32 cellular contexts compared by ENCODE assay signal in genomic region chr19:10831980-10832658, GRCh38. TPM values are rescaled to one million over a fixed set of nuclear protein-coding genes. Genes with fewer than 3 reads are reported as not detected.
DNase-seq lines count a peak whose midpoint lies in the region; ATAC-seq and TF ChIP-seq lines count a peak whose summit lies in the region.
"Had no signal": no experiment of that assay in that cellular context is flagged by ENCODE, and none has a peak within 500 bp of the region (broad histone marks: within the 10 kb centered on the region; RNA-seq: fewer than 3 reads in every experiment).

No MANE protein-coding gene starts in this region.

- POLR2A ChIA-PET in activated CD8-positive, alpha-beta T cell treated with anti-CD3 and anti-CD28 coated beads, Interleukin-2, amount 10 ng/mL, durations not matched to agents 7 days and 5 days (lab: Charles Lee): no interaction called here
- POLR2A ChIA-PET in activated CD8-positive, alpha-beta T cell treated with anti-CD3 and anti-CD28 coated beads for 36 hours (lab: Charles Lee): interaction anchor here (0.8 to 1.1 kb wide), 3 partner anchors 11 to 123 kb away, joined by 3 read pairs; no protein-coding TSS in a partner anchor

- H3K4me1 ChIP-seq in endodermal cell (ENCODE audit: control insufficient read depth, insufficient read depth, low read length): no peaks in the 10 kb centered on the region
- H3K4me1 ChIP-seq in osteoblast (ENCODE audit: insufficient read depth, low read length): peaks cover 13% of the 10 kb centered on the region
- H3K4me1 ChIP-seq: breast epithelium, colonic mucosa had no signal

- ATAC-seq in activated CD8-positive, alpha-beta T cell treated with anti-CD3 and anti-CD28 coated beads, Interleukin-2, amount 10 ng/mL, durations not matched to agents 7 days and 5 days: no peak
- ATAC-seq in activated CD8-positive, alpha-beta T cell treated with anti-CD3 and anti-CD28 coated beads for 36 hours: no peak
- ATAC-seq in GM18867 (IDR thresholded peaks at IDR 0.05; ENCODE audit: unreplicated experiment) (no peak), HG02623 (IDR thresholded peaks at IDR 0.05; ENCODE audit: unreplicated experiment) (no peak)
- ATAC-seq: GM23338 had no signal

- H4K20me1 ChIP-seq in osteoblast (ENCODE audit: insufficient read depth, low read length): peaks cover 2% of the 10 kb centered on the region

- CTCF ChIA-PET in activated CD8-positive, alpha-beta T cell treated with anti-CD3 and anti-CD28 coated beads, Interleukin-2, amount 10 ng/mL, durations not matched to agents 7 days and 5 days (lab: Charles Lee): no interaction called here
- CTCF ChIA-PET in activated CD8-positive, alpha-beta T cell treated with anti-CD3 and anti-CD28 coated beads for 36 hours (lab: Charles Lee): interaction anchor here (1.3 kb wide), 1 partner anchor 32 kb away, joined by 3 read pairs; no protein-coding TSS in a partner anchor

- H3K36me3 Mint-ChIP-seq in activated CD8-positive, alpha-beta T cell treated with anti-CD3 and anti-CD28 coated beads, Interleukin-2, amount 10 ng/mL, durations not matched to agents 7 days and 5 days (ENCODE audit: low read depth): peaks cover 24% of the 10 kb centered on the region
- H3K36me3 Mint-ChIP-seq in activated CD8-positive, alpha-beta T cell treated with anti-CD3 and anti-CD28 coated beads for 36 hours (ENCODE audit: low read depth): peaks cover 15% of the 10 kb centered on the region
- peaks cover 18% of the 10 kb centered on the region for H3K36me3 Mint-ChIP-seq in endodermal cell (ENCODE audit: low read depth)

- H3K4me3 ChIP-seq in endodermal cell (ENCODE audit: low read length) (no peak overlapping the region), osteoblast (ENCODE audit: insufficient read depth, low read length) (no peak overlapping the region)
- H3K4me3 ChIP-seq: breast epithelium, colonic mucosa, GM23338, MG63, sigmoid colon had no signal

- peaks cover 9% of the 10 kb centered on the region for H3K9me3 Mint-ChIP-seq in activated CD8-positive, alpha-beta T cell treated with anti-CD3 and anti-CD28 coated beads, Interleukin-2, amount 10 ng/mL, durations not matched to agents 7 days and 5 days (ENCODE audit: insufficient read depth)
- peaks cover 10% of the 10 kb centered on the region for H3K9me3 Mint-ChIP-seq in activated CD8-positive, alpha-beta T cell treated with anti-CD3 and anti-CD28 coated beads for 36 hours
- H3K9me3 Mint-ChIP-seq in endodermal cell: peaks cover 10% of the 10 kb centered on the region
- H3K9me3 Mint-ChIP-seq: activated naive CD4-positive, alpha-beta T cell treated with anti-CD3 and anti-CD28 coated beads, Interleukin-2, amount 50 U/mL, for 24 hours had no signal

- peak overlapping the region; percentile 49 for H3K27ac Mint-ChIP-seq in activated CD8-positive, alpha-beta T cell treated with anti-CD3 and anti-CD28 coated beads, Interleukin-2, amount 10 ng/mL, durations not matched to agents 7 days and 5 days
- H3K27ac Mint-ChIP-seq in activated CD8-positive, alpha-beta T cell treated with anti-CD3 and anti-CD28 coated beads for 36 hours: no peak overlapping the region
- H3K27ac Mint-ChIP-seq in endodermal cell: no peak overlapping the region
- H3K27ac Mint-ChIP-seq: activated CD4-positive, alpha-beta memory T cell treated with anti-CD3 and anti-CD28 coated beads, Interleukin-2, amount 10 ng/mL, durations not matched to agents 7 days and 5 days; activated naive CD4-positive, alpha-beta T cell treated with anti-CD3 and anti-CD28 coated beads, Interleukin-2, amount 50 U/mL, for 24 hours; activated T-helper 2 cell treated with anti-CD3 and anti-CD28 coated beads, Interferon-gamma antibody, Interleukin-2, Interleukin-4, amounts not matched to agents 10 μg/mL and 5 μg/mL and 100 μg/mL, durations not matched to agents 14 hours and 24 hours and 36 hours; GM23338; T-helper 2 cell treated with Interferon-gamma antibody and Interleukin-4, amounts not matched to agents 5 μg/mL and 100 μg/mL, for 36 hours had no signal

- peaks cover 16% of the 10 kb centered on the region for H3K4me1 Mint-ChIP-seq in activated CD8-positive, alpha-beta T cell treated with anti-CD3 and anti-CD28 coated beads, Interleukin-2, amount 10 ng/mL, durations not matched to agents 7 days and 5 days (ENCODE audit: low read depth)
- H3K4me1 Mint-ChIP-seq in activated CD8-positive, alpha-beta T cell treated with anti-CD3 and anti-CD28 coated beads for 36 hours (ENCODE audit: low read depth): peaks cover 14% of the 10 kb centered on the region
- H3K4me1 Mint-ChIP-seq in endodermal cell: no peaks in the 10 kb centered on the region
- H3K4me1 Mint-ChIP-seq: GM23338 had no signal

- no peak for DNase-seq in activated CD8-positive, alpha-beta T cell treated with anti-CD3 and anti-CD28 coated beads, Interleukin-2, amount 10 ng/mL, durations not matched to agents 7 days and 5 days
- no peak for DNase-seq in activated CD8-positive, alpha-beta T cell treated with anti-CD3 and anti-CD28 coated beads for 36 hours
- peak; percentile 2 for DNase-seq in GM20000 (ENCODE audit: low spot score)
- DNase-seq in endodermal cell: no peak
- peak; percentile 67 for DNase-seq in osteoblast (ENCODE audit: insufficient read length, low spot score, missing footprints)
- no peak for DNase-seq in NCI-H345 treated with DMSO at 0.1 percent for 48 hours (lab: John Stamatoyannopoulos, UW; ENCODE audit: unreplicated experiment)
- DNase-seq: 8988T; activated CD4-positive, alpha-beta memory T cell treated with anti-CD3 and anti-CD28 coated beads, Interleukin-2, amount 10 ng/mL, durations not matched to agents 7 days and 5 days; Calu3; colonic mucosa; DND-41; effector CD8-positive, alpha-beta T cell; GF-D8; hippocampal formation; KG1; MG63; NCI-H2029; SHP77 treated with DMSO at 0.1 percent for 48 hours; sigmoid colon; stimulated activated CD4-positive, alpha-beta T cell treated with anti-CD3 and anti-CD28 coated beads, Interleukin-4, amount 100 ng/mL, for 1 hour; substantia nigra had no signal

- H3K9me3 ChIP-seq in endodermal cell (ENCODE audit: control insufficient read depth, low read length): peaks cover 6% of the 10 kb centered on the region
- no peaks in the 10 kb centered on the region for H3K9me3 ChIP-seq in osteoblast (ENCODE audit: low read depth, low read length)
- H3K9me3 ChIP-seq: colonic mucosa had no signal

- no peak overlapping the region for H2AFZ ChIP-seq in osteoblast (ENCODE audit: low read length)
- H2AFZ ChIP-seq: GM23338 had no signal

- intact Hi-C loops in activated CD8-positive, alpha-beta T cell treated with anti-CD3 and anti-CD28 coated beads for 36 hours (cut with micrococcal nuclease): no loop called here

- H3K27me3 ChIP-seq in endodermal cell (ENCODE audit: control insufficient read depth, insufficient read depth, low read length, poor library complexity, severe bottlenecking) (no peaks in the 10 kb centered on the region), osteoblast (ENCODE audit: insufficient read depth, low read length) (no peaks in the 10 kb centered on the region)
- H3K27me3 ChIP-seq: breast epithelium, colonic mucosa, MG63, sigmoid colon had no signal

- TF ChIP-seq CTCF in activated CD8-positive, alpha-beta T cell treated with anti-CD3 and anti-CD28 coated beads for 36 hours (IDR thresholded peaks at IDR 0.05): no peak
- TF ChIP-seq CTCF in GM20000 (IDR thresholded peaks at IDR 0.05; ENCODE audit: extremely low read depth, missing control alignments): no peak
- no peak for TF ChIP-seq CTCF in endodermal cell (conservative IDR thresholded peaks at IDR 0.05)
- TF ChIP-seq CTCF in osteoblast (IDR thresholded peaks at IDR 0.05; ENCODE audit: extremely low read depth, low read depth, low read length): no peak

- H3K4me3 Mint-ChIP-seq in activated CD8-positive, alpha-beta T cell treated with anti-CD3 and anti-CD28 coated beads, Interleukin-2, amount 10 ng/mL, durations not matched to agents 7 days and 5 days: no peak overlapping the region
- H3K4me3 Mint-ChIP-seq in activated CD8-positive, alpha-beta T cell treated with anti-CD3 and anti-CD28 coated beads for 36 hours: no peak overlapping the region
- H3K4me3 Mint-ChIP-seq in endodermal cell: no peak overlapping the region
- H3K4me3 Mint-ChIP-seq: activated CD4-positive, alpha-beta memory T cell treated with anti-CD3 and anti-CD28 coated beads, Interleukin-2, amount 10 ng/mL, durations not matched to agents 7 days and 5 days; activated naive CD4-positive, alpha-beta T cell treated with anti-CD3 and anti-CD28 coated beads, Interleukin-2, amount 50 U/mL, for 24 hours; GM23338; T-helper 2 cell treated with Interferon-gamma antibody and Interleukin-4, amounts not matched to agents 5 μg/mL and 100 μg/mL, for 36 hours; type B pancreatic cell had no signal

- WGBS in endodermal cell (ENCODE audit: insufficient coverage in 1 of 2, insufficient read length in 1 of 2), 2 experiments: 92 to 94% methylated on average over 13 to 16 of the region's 16 CpGs

- H3K27me3 Mint-ChIP-seq in activated CD8-positive, alpha-beta T cell treated with anti-CD3 and anti-CD28 coated beads, Interleukin-2, amount 10 ng/mL, durations not matched to agents 7 days and 5 days (ENCODE audit: low read depth): no peaks in the 10 kb centered on the region
- no peaks in the 10 kb centered on the region for H3K27me3 Mint-ChIP-seq in activated CD8-positive, alpha-beta T cell treated with anti-CD3 and anti-CD28 coated beads for 36 hours
- peaks cover 9% of the 10 kb centered on the region for H3K27me3 Mint-ChIP-seq in endodermal cell (ENCODE audit: insufficient read depth)
- H3K27me3 Mint-ChIP-seq: activated CD4-positive, alpha-beta memory T cell treated with anti-CD3 and anti-CD28 coated beads, Interleukin-2, amount 10 ng/mL, durations not matched to agents 7 days and 5 days; activated naive CD4-positive, alpha-beta T cell treated with anti-CD3 and anti-CD28 coated beads, Interleukin-2, amount 50 U/mL, for 24 hours; type B pancreatic cell had no signal

- H3K9ac ChIP-seq in endodermal cell (ENCODE audit: extremely low read depth, low read length, poor library complexity, severe bottlenecking): no peak overlapping the region

- H3K4me2 ChIP-seq in osteoblast (ENCODE audit: insufficient read depth, low read length): no peak overlapping the region
- H3K4me2 ChIP-seq: GM23338 had no signal

- H3K36me3 ChIP-seq in endodermal cell (ENCODE audit: control insufficient read depth, insufficient read depth, low read length): peaks cover 26% of the 10 kb centered on the region
- H3K36me3 ChIP-seq in osteoblast (ENCODE audit: insufficient read depth, low read length): peaks cover 33% of the 10 kb centered on the region
- H3K36me3 ChIP-seq: breast epithelium had no signal

- no peaks in the 10 kb centered on the region for H3K79me2 ChIP-seq in osteoblast (ENCODE audit: insufficient read depth, low read length)

- H3K27ac ChIP-seq in endodermal cell (ENCODE audit: low read depth, low read length) (peak overlapping the region; percentile 24), osteoblast (ENCODE audit: low read depth, low read length) (no peak overlapping the region)
- H3K27ac ChIP-seq: C4-2B, colonic mucosa, epithelial cell of prostate, sigmoid colon had no signal

RNA-seq across cellular contexts. Expression of gene TMED1, which starts 3.9 kb away (rescaled TPM):
- 10 to 100 TPM in 1 of 2 experiments, 1 to 10 TPM in 1; 9.3 to 11.2 TPM for total RNA-seq in activated CD8-positive, alpha-beta T cell treated with anti-CD3 and anti-CD28 coated beads, Interleukin-2, amount 10 ng/mL, durations not matched to agents 7 days and 5 days
- 10 to 100 TPM; 12.9 to 15.0 TPM for total RNA-seq in activated CD8-positive, alpha-beta T cell treated with anti-CD3 and anti-CD28 coated beads for 36 hours
- total RNA-seq in endodermal cell (10 to 100 TPM; 19.7 to 34.5 TPM), osteoblast (39.2 and 43.1 TPM in 2 replicates)
- polyA plus RNA-seq in endodermal cell (2013, experiment 1 of 2): 33.2 TPM
- polyA plus RNA-seq in endodermal cell (2013, experiment 2 of 2): 32.3 TPM

RNA-seq across cellular contexts. Expression of gene C19orf38, which starts 16.1 kb away (rescaled TPM):
- total RNA-seq in activated CD8-positive, alpha-beta T cell treated with anti-CD3 and anti-CD28 coated beads, Interleukin-2, amount 10 ng/mL, durations not matched to agents 7 days and 5 days: 1 to 10 TPM; 1.1 to 2.2 TPM
- total RNA-seq in activated CD8-positive, alpha-beta T cell treated with anti-CD3 and anti-CD28 coated beads for 36 hours: 1 to 10 TPM; 1.2 to 1.3 TPM
- total RNA-seq in endodermal cell (under 1 TPM in 1 of 2 donors, not detected in 1; 0.24 TPM), osteoblast (under 0.01 and 0.29 TPM in 2 replicates)
- polyA plus RNA-seq in endodermal cell (2013, experiment 1 of 2): not detected
- not detected for polyA plus RNA-seq in endodermal cell (2013, experiment 2 of 2)
- total RNA-seq: Calu3, GM23338, HT1080 had no signal

RNA-seq across cellular contexts. Expression of gene CARM1, which starts 39.2 kb away (rescaled TPM):
- 10 to 100 TPM; 33.2 to 33.4 TPM for total RNA-seq in activated CD8-positive, alpha-beta T cell treated with anti-CD3 and anti-CD28 coated beads, Interleukin-2, amount 10 ng/mL, durations not matched to agents 7 days and 5 days
- 10 to 100 TPM; 95.1 to 95.4 TPM for total RNA-seq in activated CD8-positive, alpha-beta T cell treated with anti-CD3 and anti-CD28 coated beads for 36 hours
- total RNA-seq in endodermal cell (10 to 100 TPM; 80.6 to 86.6 TPM), osteoblast (33.7 and 41.0 TPM in 2 replicates)
- polyA plus RNA-seq in endodermal cell (2013, experiment 1 of 2): 115 TPM
- polyA plus RNA-seq in endodermal cell (2013, experiment 2 of 2): 105 TPM

Comparison
In these comparisons a context has a peak if more than half of its experiments do, and no peak if none do; other contexts are left out.
1. DNase-seq: peak in GM20000 (single experiment) and osteoblast (single experiment); none in activated CD8-positive, alpha-beta T cell treated with anti-CD3 and anti-CD28 coated beads, Interleukin-2, amount 10 ng/mL, durations not matched to agents 7 days and 5 days (single experiment), activated CD8-positive, alpha-beta T cell treated with anti-CD3 and anti-CD28 coated beads for 36 hours (single experiment), endodermal cell (single experiment) and NCI-H345 treated with DMSO at 0.1 percent for 48 hours (single experiment).